ENCODE assay signal across 8 cellular contexts in genomic region chr3:121749276-121750086, GRCh38. TPM values are rescaled to one million over a fixed set of nuclear protein-coding genes. Genes with fewer than 3 reads are reported as not detected.
A peak's percentile ranks its signal among the peaks of the same experiment; 100 is the strongest.
DNase-seq lines count a peak whose midpoint lies in the region; ATAC-seq and TF ChIP-seq lines count a peak whose summit lies in the region.

TSS of gene GOLGB1 (minus strand) at chr3:121749741. CDS start at chr3:121730971, 18,770 bp downstream.

- H3K9me2 ChIP-seq in hepatocyte (replicated peaks; ENCODE audit: insufficient read depth), result no peaks in the 10 kb centered on the region

- peak within 1 kb of the TSS; percentile 50 for H2AFZ ChIP-seq in hepatocyte

- peak within 1 kb of the TSS; percentile 92 for H3K4me3 ChIP-seq in astrocyte of the cerebellum (ENCODE audit: low read depth, low read length)
- H3K4me3 ChIP-seq in hepatocyte, result peak within 1 kb of the TSS; percentile 86

- TF ChIP-seq CTCF in astrocyte of the cerebellum (IDR thresholded peaks at IDR 0.05; ENCODE audit: low read depth, low read length, missing control alignments), result no peak
- TF ChIP-seq CTCF in hepatocyte (IDR thresholded peaks at IDR 0.05; ENCODE audit: poor library complexity), result peak; percentile 2

- no peaks in the 10 kb centered on the region for H3K36me3 ChIP-seq in hepatocyte (replicated peaks; ENCODE audit: insufficient read depth, low read depth)

- H3K27ac ChIP-seq in hepatocyte, result peak within 1 kb of the TSS; percentile 98

- H4K20me1 ChIP-seq in hepatocyte (ENCODE audit: insufficient read depth, poor library complexity, severe bottlenecking), result peaks cover 37% of the 10 kb centered on the region

- peak within 1 kb of the TSS; percentile 85 for H3K4me2 ChIP-seq in hepatocyte

- H3K27me3 ChIP-seq in hepatocyte, result no peaks in the 10 kb centered on the region

- peaks cover 11% of the 10 kb centered on the region for H3K4me1 ChIP-seq in hepatocyte (ENCODE audit: insufficient read depth)

- peak; percentile 100 for DNase-seq in NCI-H2029 (lab: John Stamatoyannopoulos, UW)
- DNase-seq in T-helper 22 cell (ENCODE audit: low read depth), result peak; percentile 92
- peak; percentile 99 for DNase-seq in astrocyte of the cerebellum (ENCODE audit: low read depth)
- DNase-seq in hepatocyte (ENCODE audit: low spot score), result peak; percentile 98
- peak; percentile 100 for DNase-seq in renal cortical epithelial cell (ENCODE audit: low read depth)
- no peak for DNase-seq in cortex of kidney (lab: John Stamatoyannopoulos, UW)

- H3K9me3 ChIP-seq in hepatocyte (ENCODE audit: low read depth), result no peaks in the 10 kb centered on the region

- peak; percentile 95 for ATAC-seq in GM18508 (IDR thresholded peaks at IDR 0.05; ENCODE audit: insufficient read depth, unreplicated experiment)
- ATAC-seq in HG02981 (IDR thresholded peaks at IDR 0.05; ENCODE audit: unreplicated experiment), result peak; percentile 96

- peaks cover 45% of the 10 kb centered on the region for H3K79me2 ChIP-seq in hepatocyte

- in situ Hi-C loops in astrocyte of the cerebellum (cut with HindIII; ENCODE audit: low sequenced_read_pairs), result no loop called here

- 1% methylated on average over 51 of the region's 51 CpGs for WGBS in hepatocyte (ENCODE audit: low lambda C conversion rate, missing lambda C conversion rate)

RNA-seq across cellular contexts. Expression of gene GOLGB1, which starts in this region (rescaled TPM):
- total RNA-seq in hepatocyte, result 54.5 and 70.2 TPM in 2 replicates
- polyA plus RNA-seq in hepatocyte, result 40.2 and 55.8 TPM in 2 replicates
- total RNA-seq in renal cortical epithelial cell, result 34.9 and 111 TPM in 2 replicates
